In genomic region chr4:61996943-61997342, GRCh38 we compare ENCODE assay signal across 24 cellular contexts.
A peak's percentile ranks its signal among the peaks of the same experiment; 100 is the strongest.
DNase-seq lines count a peak whose midpoint lies in the region; ATAC-seq, FAIRE-seq and TF ChIP-seq lines count a peak whose summit lies in the region.
"Had no signal": no experiment of that assay in that cellular context is flagged by ENCODE, and none has a peak within 500 bp of the region (broad histone marks: within the 10 kb centered on the region; RNA-seq: fewer than 3 reads in every experiment).

No MANE protein-coding gene starts in this region.

- H3K4me1 Mint-ChIP-seq in activated CD4-positive, alpha-beta T cell treated with anti-CD3 and anti-CD28 coated beads, Interleukin-2, amount 10 ng/mL, durations not matched to agents 7 days and 5 days, result no peaks in the 10 kb centered on the region
- H3K4me1 Mint-ChIP-seq: B cell; CD4-positive, CD25-positive, alpha-beta regulatory T cell had no signal

- no peak overlapping the region for H3K27ac Mint-ChIP-seq in activated CD4-positive, alpha-beta T cell treated with anti-CD3 and anti-CD28 coated beads, Interleukin-2, amount 10 ng/mL, durations not matched to agents 7 days and 5 days
- H3K27ac Mint-ChIP-seq: B cell; CD4-positive, CD25-positive, alpha-beta regulatory T cell; CD8-positive, alpha-beta T cell; HFFc6 had no signal

- no peaks in the 10 kb centered on the region for H3K27me3 ChIP-seq in adipocyte (replicated peaks; ENCODE audit: control insufficient read depth, insufficient read depth, low read length)
- H3K27me3 ChIP-seq in HepG2 (ENCODE audit: control insufficient read depth in 1 of 2, insufficient read depth in 2 of 2, low read length in 2 of 2), result no peaks in the 10 kb centered on the region
- H3K27me3 ChIP-seq: BLaER1 had no signal

- H3K27me3 Mint-ChIP-seq in activated CD4-positive, alpha-beta T cell treated with anti-CD3 and anti-CD28 coated beads, Interleukin-2, amount 10 ng/mL, durations not matched to agents 7 days and 5 days, result no peaks in the 10 kb centered on the region
- H3K27me3 Mint-ChIP-seq: B cell; CD4-positive, CD25-positive, alpha-beta regulatory T cell had no signal

- POLR2A ChIA-PET in HepG2 (lab: Yijun Ruan, JAX), result no interaction called here
- POLR2A ChIA-PET in activated CD4-positive, alpha-beta T cell treated with anti-CD3 and anti-CD28 coated beads, Interleukin-2, amount 10 ng/mL, durations not matched to agents 7 days and 5 days (lab: Charles Lee), result no interaction called here

- H3K27ac ChIP-seq in HepG2 (ENCODE audit: extremely low read length, insufficient read depth, low read length), result no peak overlapping the region
- H3K27ac ChIP-seq: 22Rv1, BLaER1, C4-2B, GM23248 had no signal

- H3K36me3 ChIP-seq in adipocyte (ENCODE audit: control insufficient read depth, insufficient read depth, low read length, severe bottlenecking) (no peaks in the 10 kb centered on the region), HepG2 (replicated peaks in 1 of 2; ENCODE audit: control insufficient read depth in 1 of 2, insufficient read depth in 2 of 2, low read length in 2 of 2) (no peaks in the 10 kb centered on the region)
- H3K36me3 ChIP-seq: BLaER1 had no signal

- H3K4me1 ChIP-seq in adipocyte (ENCODE audit: control insufficient read depth, insufficient read depth, low read length) (no peaks in the 10 kb centered on the region), HepG2 (ENCODE audit: insufficient read depth, low read length) (no peaks in the 10 kb centered on the region)
- H3K4me1 ChIP-seq: BLaER1, Caco-2 had no signal

- BruUV-seq in HepG2 (replicated peaks; lab: Mats Ljungman, UMichigan), result no TSS peak

- no peak for ATAC-seq in HepG2
- ATAC-seq in GM18517 (IDR thresholded peaks at IDR 0.05; ENCODE audit: unreplicated experiment), result no peak
- ATAC-seq: CD8-positive, alpha-beta T cell had no signal

- no peak overlapping the region for H3K4me2 ChIP-seq in HepG2 (ENCODE audit: low read depth, low read length)
- H3K4me2 ChIP-seq: BLaER1 had no signal

- no peak for TF ChIP-seq POLR2A in HepG2 (IDR thresholded peaks at IDR 0.05; ENCODE audit: insufficient read depth in 1 of 2, low read depth in 2 of 2, low read length in 2 of 2)

- H3K4me3 ChIP-seq in adipocyte (ENCODE audit: low read length) (no peak overlapping the region), HepG2 (replicated peaks in 1 of 3; ENCODE audit: insufficient read depth in 1 of 3, low read depth in 2 of 3, low read length in 3 of 3) (no peak overlapping the region)
- H3K4me3 ChIP-seq: BLaER1, GM23248 had no signal

- no peak for TF ChIP-seq EP300 in HepG2 (IDR thresholded peaks at IDR 0.05; ENCODE audit: low read depth in 2 of 2, low read length in 2 of 2)
- no peak for TF ChIP-seq EP300 in HepG2 (CRISPR knock-in tag; IDR thresholded peaks at IDR 0.05; ENCODE audit: borderline replicate concordance)

- no peaks in the 10 kb centered on the region for H3K9me3 ChIP-seq in adipocyte (ENCODE audit: control insufficient read depth, low read length)
- no peaks in the 10 kb centered on the region for H3K9me3 ChIP-seq in HepG2 (ENCODE audit: low read length)
- H3K9me3 ChIP-seq: BLaER1, Caco-2 had no signal

- intact Hi-C loops in HepG2 (cut with micrococcal nuclease; ENCODE audit: unreplicated experiment), result no loop called here

- no peaks in the 10 kb centered on the region for H3K79me2 ChIP-seq in HepG2 (ENCODE audit: insufficient read depth, low read length)

- DNase-seq in DMS53 (lab: John Stamatoyannopoulos, UW) (peak; percentile 1), DMS53 treated with DMSO at 0.1 percent for 48 hours (lab: John Stamatoyannopoulos, UW; ENCODE audit: unreplicated experiment) (no peak), NCI-H146 (lab: John Stamatoyannopoulos, UW) (peak; percentile 11), adipocyte (ENCODE audit: low read depth) (peak; percentile 3), HepG2 (ENCODE audit: low spot score) (no peak), DMS79 (lab: John Stamatoyannopoulos, UW) (no peak)
- no peak for DNase-seq in activated CD4-positive, alpha-beta T cell treated with anti-CD3 and anti-CD28 coated beads, Interleukin-2, amount 10 ng/mL, durations not matched to agents 7 days and 5 days
- DNase-seq: Caco-2; CD4-positive, CD25-positive, alpha-beta regulatory T cell; CD8-positive, alpha-beta T cell; DMS153; DND-41; GM23248; H9; HFFc6 had no signal

- H2AFZ ChIP-seq in HepG2 (ENCODE audit: low read length), result no peak overlapping the region
- H2AFZ ChIP-seq: GM23248 had no signal

- no peak for FAIRE-seq in HepG2 (lab: Jason Lieb, UNC)
- FAIRE-seq: A204.1, G401.6, GM12892, GM19239 had no signal

- H4K20me1 ChIP-seq in HepG2 (ENCODE audit: insufficient read depth, low read length), result no peaks in the 10 kb centered on the region
- H4K20me1 ChIP-seq: BLaER1 had no signal

- peaks cover 4% of the 10 kb centered on the region for H3K9me3 Mint-ChIP-seq in activated CD4-positive, alpha-beta T cell treated with anti-CD3 and anti-CD28 coated beads, Interleukin-2, amount 10 ng/mL, durations not matched to agents 7 days and 5 days
- H3K9me3 Mint-ChIP-seq: H9 had no signal

- CTCF ChIA-PET in HepG2 (lab: Yijun Ruan, JAX; ENCODE audit: low intra/inter-chr PET ratio, low total read pairs), result interaction anchor here (0.6 kb wide), 1 partner anchor 449 kb away, joined by 3 read pairs; no protein-coding TSS in a partner anchor
- CTCF ChIA-PET in activated CD4-positive, alpha-beta T cell treated with anti-CD3 and anti-CD28 coated beads, Interleukin-2, amount 10 ng/mL, durations not matched to agents 7 days and 5 days (lab: Charles Lee), result no interaction called here

- in situ Hi-C loops in HepG2 (cut with HindIII; ENCODE audit: extremely low pct_ligation_motif_present, low pct_unique_long_range_greater_than_20kb), result no loop called here

- TF ChIP-seq RAD21 in HepG2 (CRISPR knock-in tag; IDR thresholded peaks at IDR 0.05), result no peak

- H3K4me3 Mint-ChIP-seq in activated CD4-positive, alpha-beta T cell treated with anti-CD3 and anti-CD28 coated beads, Interleukin-2, amount 10 ng/mL, durations not matched to agents 7 days and 5 days, result no peak overlapping the region
- H3K4me3 Mint-ChIP-seq: B cell; CD4-positive, CD25-positive, alpha-beta regulatory T cell; CD8-positive, alpha-beta T cell; H9; HFFc6 had no signal

- H3K9ac ChIP-seq in adipocyte (ENCODE audit: low read length) (no peak overlapping the region), HepG2 (ENCODE audit: insufficient read depth, low read depth, low read length) (no peak overlapping the region)
- H3K9ac ChIP-seq: BLaER1, GM23248 had no signal

- WGBS in HepG2 (ENCODE audit: low lambda C conversion rate), result 37% methylated on average over 1 of the region's 1 CpG

- TF ChIP-seq CTCF in HepG2 (CRISPR knock-in tag; IDR thresholded peaks at IDR 0.05), result no peak

- H3K36me3 Mint-ChIP-seq in activated CD4-positive, alpha-beta T cell treated with anti-CD3 and anti-CD28 coated beads, Interleukin-2, amount 10 ng/mL, durations not matched to agents 7 days and 5 days (ENCODE audit: low read depth), result no peaks in the 10 kb centered on the region
- H3K36me3 Mint-ChIP-seq: CD4-positive, CD25-positive, alpha-beta regulatory T cell; CD8-positive, alpha-beta T cell had no signal

TF ChIP-seq in HepG2, 621 proteins besides CTCF, POLR2A, EP300 and RAD21:
- TF ChIP-seq ZNF18 (CRISPR knock-in tag; IDR thresholded peaks at IDR 0.05; ENCODE audit: insufficient replicate concordance) (no peak), CEBPB (IDR thresholded peaks at IDR 0.05; ENCODE audit: borderline replicate concordance, low read depth, low read length) (peak; percentile 79; the same call in 1 of the 2 replicates)

Comparison
In these comparisons a context has a peak if more than half of its experiments do, and no peak if none do; other contexts are left out.
1. DNase-seq: peak in DMS53 (single experiment), NCI-H146 (single experiment) and adipocyte (single experiment); none in DMS53 treated with DMSO at 0.1 percent for 48 hours (single experiment), HepG2 (single experiment), activated CD4-positive, alpha-beta T cell treated with anti-CD3 and anti-CD28 coated beads, Interleukin-2, amount 10 ng/mL, durations not matched to agents 7 days and 5 days (single experiment) and DMS79 (single experiment).